8 cellular contexts compared by ENCODE assay signal in the genomic region with DNA sequence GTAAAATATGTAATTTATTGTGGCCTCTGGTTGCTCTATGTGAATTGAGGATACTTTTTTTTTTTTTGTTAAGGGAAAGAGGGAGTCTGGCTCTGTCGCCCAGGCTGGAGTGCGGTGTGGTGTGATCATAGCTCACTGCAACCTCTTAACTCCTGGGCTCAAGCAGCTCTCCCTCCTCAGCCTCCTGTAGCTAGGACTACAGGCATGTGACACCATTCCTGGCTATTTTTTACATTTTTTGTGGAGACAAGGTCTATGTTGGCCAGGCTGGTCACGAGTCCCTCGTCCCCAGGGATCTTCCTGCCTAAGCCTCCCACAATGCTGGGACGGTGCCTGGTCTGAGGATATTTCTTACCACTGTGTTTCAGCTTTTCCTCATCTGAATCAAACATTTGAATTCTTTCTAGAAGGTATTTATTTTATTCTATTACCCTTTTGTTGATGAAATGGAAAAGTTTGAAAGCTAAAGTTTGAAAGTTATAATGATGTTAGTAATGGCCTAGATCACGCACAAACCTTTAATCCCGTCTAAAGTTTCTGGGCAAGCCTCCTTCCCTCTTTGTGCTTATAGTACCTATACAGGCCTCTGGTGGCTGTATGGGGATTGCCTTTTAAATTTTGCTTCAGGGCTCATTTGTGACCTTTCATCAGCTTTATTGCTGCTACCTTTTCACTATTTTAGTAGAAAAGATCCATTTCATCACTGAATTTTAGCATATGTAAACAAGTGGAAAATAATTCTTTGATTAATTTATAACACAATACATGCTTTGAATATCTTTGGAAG. TPM values are rescaled to one million over a fixed set of nuclear protein-coding genes. Genes with fewer than 3 reads are reported as not detected.
DNase-seq lines count a peak whose midpoint lies in the region; ATAC-seq, FAIRE-seq and TF ChIP-seq lines count a peak whose summit lies in the region.

No MANE protein-coding gene starts in this region.

- H3K27ac ChIP-seq in HUES64 (ENCODE audit: low read depth, low read length) (no peak overlapping the region; the same call in 1 of the 2 replicates), foreskin keratinocyte (peak overlapping the region; percentile 96)

- peaks cover 14% of the 10 kb centered on the region for H3K36me3 Mint-ChIP-seq in WTC11
- H3K36me3 Mint-ChIP-seq in neural crest cell (ENCODE audit: low read depth): no peaks in the 10 kb centered on the region

- H3K27me3 Mint-ChIP-seq in WTC11 (ENCODE audit: low read depth): no peaks in the 10 kb centered on the region
- H3K27me3 Mint-ChIP-seq in neural crest cell (ENCODE audit: low read depth): no peaks in the 10 kb centered on the region

- ATAC-seq in WTC11 (no peak), foreskin keratinocyte (no peak), GM18867 (IDR thresholded peaks at IDR 0.05; ENCODE audit: unreplicated experiment) (no peak)

- FAIRE-seq in D721Med (lab: Jason Lieb, UNC): no peak

- H3K27ac Mint-ChIP-seq in WTC11 (peak overlapping the region; percentile 95), neural crest cell (ENCODE audit: unreplicated experiment) (peak overlapping the region; percentile 99)

- peaks cover 33% of the 10 kb centered on the region for H3K4me1 Mint-ChIP-seq in WTC11
- H3K4me1 Mint-ChIP-seq in neural crest cell: peaks cover 43% of the 10 kb centered on the region

- TF ChIP-seq CTCF in D721Med (IDR thresholded peaks at IDR 0.05; ENCODE audit: insufficient read depth, missing control alignments) (peak; percentile 7), WTC11 (IDR thresholded peaks at IDR 0.05) (no peak), foreskin keratinocyte (conservative IDR thresholded peaks at IDR 0.05) (peak; percentile 58), neural crest cell (conservative IDR thresholded peaks at IDR 0.05) (peak; percentile 50)

- H3K4me3 Mint-ChIP-seq in WTC11: peak overlapping the region; percentile 94
- peak overlapping the region; percentile 100 for H3K4me3 Mint-ChIP-seq in neural crest cell

- peaks cover 18% of the 10 kb centered on the region; the same call in 1 of the 2 replicates for H3K4me1 ChIP-seq in HUES64 (ENCODE audit: insufficient read depth, low read length)
- H3K4me1 ChIP-seq in foreskin keratinocyte: peaks cover 16% of the 10 kb centered on the region

- no peaks in the 10 kb centered on the region for H3K9me3 ChIP-seq in HUES64 (ENCODE audit: insufficient read depth, low read depth, low read length)

- H3K27me3 ChIP-seq in HUES64 (ENCODE audit: insufficient read depth, low read length) (no peaks in the 10 kb centered on the region), foreskin keratinocyte (no peaks in the 10 kb centered on the region)

- H3K4me3 ChIP-seq in HUES64 (ENCODE audit: low read length): peak overlapping the region; percentile 88

- H3K9me3 Mint-ChIP-seq in WTC11: no peaks in the 10 kb centered on the region
- H3K9me3 Mint-ChIP-seq in neural crest cell: no peaks in the 10 kb centered on the region

- CTCF ChIA-PET in WTC11 (lab: Charles Lee): interaction anchor here (1.0 to 2.9 kb wide), 5 partner anchors 39 to 710 kb away, joined by 3 to 11 read pairs (median 4); no protein-coding TSS in a partner anchor

- POLR2A ChIA-PET in WTC11 (lab: Charles Lee): no interaction called here

- no peak for DNase-seq in D721Med (ENCODE audit: insufficient read length, low spot score)
- no peak for DNase-seq in WTC11 (ENCODE audit: low spot score)
- DNase-seq in foreskin keratinocyte: peak in 1 of 2 donors; percentile 42
- no peak for DNase-seq in neural crest cell (ENCODE audit: low read depth, low spot score)
- DNase-seq in NCI-H2171 (lab: John Stamatoyannopoulos, UW): no peak
- DNase-seq in cortex of kidney (lab: John Stamatoyannopoulos, UW): no peak

- peak overlapping the region; percentile 96 for H3K9ac ChIP-seq in HUES64 (ENCODE audit: low read depth, low read length)

- peaks cover 21% of the 10 kb centered on the region for H3K36me3 ChIP-seq in HUES64 (ENCODE audit: insufficient read depth, low read length)

- 8% methylated on average over 6 of the region's 7 CpGs for WGBS in HUES64

TF ChIP-seq in WTC11, 78 proteins besides CTCF, POLR2A, EP300 and RAD21:
- TF ChIP-seq ZNF121 (CRISPR knock-in tag; IDR thresholded peaks at IDR 0.05) (peak; percentile 71; the same call in 1 of the 2 replicates), FOXK1 (CRISPR knock-in tag; IDR thresholded peaks at IDR 0.05) (no peak)

RNA-seq across cellular contexts. Expression of a gene that starts 2.0 kb away (rescaled TPM):
- polyA plus RNA-seq in HUES64 (2013, experiment 1 of 2): 37.6 TPM
- polyA plus RNA-seq in HUES64 (2013, experiment 2 of 2): 32.6 TPM
- total RNA-seq in WTC11 (2021) (30.5 to 37.9 TPM (median 31.2 TPM) in 3 replicates), foreskin keratinocyte (27.8 and 29.1 TPM in 2 replicates), neural crest cell (76.6 and 78.7 TPM in 2 replicates)
- 14.9 and 18.8 TPM in 2 replicates for polyA plus RNA-seq in foreskin keratinocyte

RNA-seq across cellular contexts. Expression of a gene that starts 28.5 kb away (rescaled TPM):
- 0.60 TPM for polyA plus RNA-seq in HUES64 (2013, experiment 1 of 2)
- 0.32 TPM for polyA plus RNA-seq in HUES64 (2013, experiment 2 of 2)
- total RNA-seq in WTC11 (2021) (0.96 to 1.1 TPM (median 1.1 TPM) in 3 replicates), foreskin keratinocyte (0.25 and 0.58 TPM in 2 replicates), neural crest cell (0.61 and 0.72 TPM in 2 replicates)
- 0.33 and 0.59 TPM in 2 replicates for polyA plus RNA-seq in foreskin keratinocyte
